Comparison of ENCODE assay signal across 23 cellular contexts in the genomic region with DNA sequence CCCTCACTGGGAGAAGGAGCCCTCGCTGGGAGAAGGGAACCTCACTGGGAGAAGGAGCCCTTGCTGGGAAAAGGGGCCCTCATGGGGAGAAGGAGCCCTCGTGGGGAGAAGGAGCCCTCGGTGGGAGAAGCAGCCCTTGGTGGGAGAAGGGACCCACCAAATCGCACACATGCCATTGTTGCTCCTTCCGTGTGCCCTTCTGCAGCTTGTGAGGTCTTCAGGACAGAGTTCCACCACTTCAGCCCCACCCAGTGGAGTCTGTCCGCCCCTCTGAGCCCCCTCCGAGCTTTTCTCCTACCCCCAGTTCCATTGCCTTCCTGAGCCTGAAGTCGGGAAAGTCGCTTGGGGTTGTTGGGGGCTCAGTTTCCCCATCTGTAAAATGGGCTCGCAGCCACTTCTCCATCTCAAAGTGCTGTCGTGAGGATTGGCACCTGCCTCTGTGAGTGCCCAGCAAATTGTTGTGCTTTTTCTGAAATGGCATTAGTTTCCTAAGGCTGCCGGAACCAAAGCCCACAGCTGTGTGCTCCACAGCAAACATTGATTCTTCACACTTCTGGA.
"Had no signal": no experiment of that assay in that cellular context is flagged by ENCODE, and none has a peak within 500 bp of the region (broad histone marks: within the 10 kb centered on the region; RNA-seq: fewer than 3 reads in every experiment).

No MANE protein-coding gene starts in this region.

- H3K4me3 Mint-ChIP-seq: immature natural killer cell; mesothelial cell of epicardium; naive B cell; natural killer cell treated with Interleukin-12 subunit alpha and Interleukin-12 subunit beta and Interleukin-15 and Interleukin-18, amount 100 ng/mL, for 72 hours; stimulated activated memory B cell treated with anti-CD40 and anti-IgM and Interleukin-4, amounts not matched to agents 10 μg/mL and 1 μg/mL and 100 μg/mL, for 72 hours had no signal

- H3K79me2 ChIP-seq: parathyroid adenoma had no signal

- H3K9me3 ChIP-seq: mucosa of descending colon, spleen, testis, tibial artery, upper lobe of left lung had no signal

- H3K36me3 Mint-ChIP-seq: immature natural killer cell; mesothelial cell of epicardium; naive B cell; natural killer cell treated with Interleukin-12 subunit alpha and Interleukin-12 subunit beta and Interleukin-15 and Interleukin-18, amount 100 ng/mL, for 72 hours; stimulated activated memory B cell treated with anti-CD40 and anti-IgM and Interleukin-4, amounts not matched to agents 10 μg/mL and 1 μg/mL and 100 μg/mL, for 72 hours had no signal

- H2AFZ ChIP-seq: parathyroid adenoma had no signal

- DNase-seq: cerebellar nuclear complex; cortex of kidney; effector CD4-positive, alpha-beta T cell; hypothalamus; immature natural killer cell; kidney glomerular epithelial cell; mesenchymal stem cell; mucosa of descending colon; naive B cell; occipital lobe; spleen; stimulated activated CD4-positive, alpha-beta T cell treated with anti-CD3 and anti-CD28 coated beads, Interleukin-4, amount 100 ng/mL, for 4 hours; stimulated activated naive CD8-positive, alpha-beta T cell treated with anti-CD3 and anti-CD28 coated beads, Interleukin-15, Interleukin-2, amounts not matched to agents 100 U/mL and 50 U/mL, for 24 hours; substantia nigra; testis had no signal

- H3K9me3 Mint-ChIP-seq: immature natural killer cell; mesothelial cell of epicardium; naive B cell; natural killer cell treated with Interleukin-12 subunit alpha and Interleukin-12 subunit beta and Interleukin-15 and Interleukin-18, amount 100 ng/mL, for 72 hours; stimulated activated memory B cell treated with anti-CD40 and anti-IgM and Interleukin-4, amounts not matched to agents 10 μg/mL and 1 μg/mL and 100 μg/mL, for 72 hours had no signal

- H3K27ac Mint-ChIP-seq: immature natural killer cell; mesothelial cell of epicardium; naive B cell; natural killer cell treated with Interleukin-12 subunit alpha and Interleukin-12 subunit beta and Interleukin-15 and Interleukin-18, amount 100 ng/mL, for 72 hours; progenitor cell of endocrine pancreas; stimulated activated memory B cell treated with anti-CD40 and anti-IgM and Interleukin-4, amounts not matched to agents 10 μg/mL and 1 μg/mL and 100 μg/mL, for 72 hours had no signal

- H3K27me3 ChIP-seq: testis, tibial artery, upper lobe of left lung had no signal

- H3K27ac ChIP-seq: parathyroid adenoma, skin epidermis, spleen, testis, tibial artery, upper lobe of left lung had no signal

- H3K4me1 ChIP-seq: parathyroid adenoma, spleen, testis, upper lobe of left lung had no signal

- ATAC-seq: mucosa of descending colon; natural killer cell treated with Interleukin-12 subunit alpha and Interleukin-12 subunit beta and Interleukin-15 and Interleukin-18, amount 100 ng/mL, for 72 hours; stimulated activated memory B cell treated with anti-CD40 and anti-IgM and Interleukin-4, amounts not matched to agents 10 μg/mL and 1 μg/mL and 100 μg/mL, for 72 hours; stimulated activated naive CD8-positive, alpha-beta T cell treated with anti-CD3 and anti-CD28 coated beads, Interleukin-15, Interleukin-2, amounts not matched to agents 100 U/mL and 50 U/mL, for 24 hours had no signal

- H3K9ac ChIP-seq: parathyroid adenoma had no signal

- H3K4me1 Mint-ChIP-seq: naive B cell; stimulated activated memory B cell treated with anti-CD40 and anti-IgM and Interleukin-4, amounts not matched to agents 10 μg/mL and 1 μg/mL and 100 μg/mL, for 72 hours had no signal
